Comparison of ENCODE assay signal across 8 cellular contexts in genomic region chr2:216777637-216778273, GRCh38.
DNase-seq lines count a peak whose midpoint lies in the region; ATAC-seq and TF ChIP-seq lines count a peak whose summit lies in the region.

No MANE protein-coding gene starts in this region.

- peak; percentile 92 for ATAC-seq in GM18858 (IDR thresholded peaks at IDR 0.05; ENCODE audit: unreplicated experiment)
- peak; percentile 89 for ATAC-seq in HG02943 (IDR thresholded peaks at IDR 0.05; ENCODE audit: low read depth, unreplicated experiment)

- no peak overlapping the region for H3K4me3 ChIP-seq in fibroblast of the aortic adventitia (ENCODE audit: low read depth, low read length)

- TF ChIP-seq CTCF in fibroblast of the aortic adventitia (IDR thresholded peaks at IDR 0.05; ENCODE audit: insufficient read depth, low read length) = peak; percentile 67

- DNase-seq in COR-L47 (lab: John Stamatoyannopoulos, UW) (peak; percentile 53), NCI-H1105 treated with DMSO at 0.1 percent for 48 hours (lab: John Stamatoyannopoulos, UW) (peak; percentile 52), SW480 (ENCODE audit: low spot score) (peak; percentile 82), fibroblast of the aortic adventitia (ENCODE audit: low read depth) (peak; percentile 36)
- peak; percentile 13 to 20 for DNase-seq in stimulated activated CD4-positive, alpha-beta T cell treated with anti-CD3 and anti-CD28 coated beads, Interleukin-2, amount 100 ng/mL, for 48 hours
- DNase-seq in activated CD8-positive, alpha-beta memory T cell treated with anti-CD3 and anti-CD28 coated beads for 24 hours = no peak
